1 cellular context compared by ENCODE assay signal in the genomic region with DNA sequence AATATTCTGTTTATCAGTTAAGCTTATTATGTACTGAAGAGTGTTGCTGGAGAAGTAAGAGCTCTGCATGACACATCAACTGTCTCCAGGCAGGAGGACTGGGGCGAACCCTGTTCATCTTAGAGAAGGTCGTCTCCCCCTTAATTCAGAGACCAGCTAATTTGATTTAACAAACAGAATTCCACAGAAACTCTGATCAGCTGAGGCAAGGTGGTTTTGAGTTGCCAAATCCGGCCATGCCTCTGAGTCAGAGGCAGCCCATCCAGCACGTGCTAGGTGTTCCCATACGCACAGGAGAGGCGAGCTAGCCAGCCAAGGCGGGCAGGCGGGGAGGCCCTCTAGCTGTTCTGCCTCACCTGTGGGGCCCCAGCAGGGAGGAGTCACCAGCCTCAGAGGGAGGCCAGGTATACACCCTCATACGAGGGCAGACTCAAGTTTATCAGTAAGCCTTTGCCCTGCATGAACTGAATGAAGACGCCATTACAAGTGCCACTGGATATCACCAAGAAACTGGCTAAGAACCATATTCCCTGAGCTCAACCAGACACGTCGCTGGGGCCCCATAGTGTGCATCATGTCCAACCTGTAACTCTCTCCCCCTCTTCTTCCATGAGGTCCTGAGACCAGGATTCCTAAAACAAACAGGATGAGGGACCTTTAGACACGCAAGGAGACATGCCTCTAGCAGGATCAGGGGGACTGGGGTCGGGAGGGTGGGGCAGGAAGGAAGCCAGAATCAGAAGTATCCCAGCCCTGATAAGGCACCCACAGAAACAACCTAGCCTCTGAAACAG.
A peak's percentile ranks its signal among the peaks of the same experiment; 100 is the strongest.
TF ChIP-seq lines count a peak whose summit lies in the region.

No MANE protein-coding gene starts in this region.

TF ChIP-seq in endothelial cell of umbilical vein, 7 proteins besides CTCF, POLR2A, EP300 and RAD21:
- TF ChIP-seq GATA2 (IDR thresholded peaks at IDR 0.05; ENCODE audit: insufficient read depth, insufficient read length, low read depth, low read length) (peak; percentile 25), MYC (IDR thresholded peaks at IDR 0.05; ENCODE audit: low read depth, low read length) (no peak)
TF ChIP-seq in endothelial cell of umbilical vein: peak in this region for 1.
